ENCODE assay signal across 9 cellular contexts in genomic region chr1:198932351-198932991, GRCh38.
DNase-seq lines count a peak whose midpoint lies in the region; ATAC-seq and TF ChIP-seq lines count a peak whose summit lies in the region.
"Had no signal": no experiment of that assay in that cellular context is flagged by ENCODE, and none has a peak within 500 bp of the region (broad histone marks: within the 10 kb centered on the region; RNA-seq: fewer than 3 reads in every experiment).

No MANE protein-coding gene starts in this region.

- H3K4me3 Mint-ChIP-seq in CD4-positive, alpha-beta T cell = peak overlapping the region; percentile 84
- peak overlapping the region; percentile 87 for H3K4me3 Mint-ChIP-seq in activated T-helper 2 cell treated with anti-CD3 and anti-CD28 coated beads, Interferon-gamma antibody, Interleukin-2, Interleukin-4, amounts not matched to agents 10 μg/mL and 5 μg/mL and 100 μg/mL, durations not matched to agents 14 hours and 24 hours and 36 hours (ENCODE audit: low read depth)
- no peak overlapping the region for H3K4me3 Mint-ChIP-seq in Caco-2 (ENCODE audit: unreplicated experiment)

- H3K4me1 ChIP-seq in left lung (peaks cover 14 to 78% of the 10 kb centered on the region in 2 donors), Caco-2 (peaks cover 42% of the 10 kb centered on the region)

- H3K9me3 ChIP-seq in CD4-positive, alpha-beta T cell (ENCODE audit: control insufficient read depth, low read length) = no peaks in the 10 kb centered on the region
- H3K9me3 ChIP-seq in left lung (no peaks in the 10 kb centered on the region), Caco-2 (no peaks in the 10 kb centered on the region)

- intact Hi-C loops in CD4-positive, alpha-beta T cell (cut with DNase I, micrococcal nuclease) = loop anchor here in 1 of 2 experiments (2.0 to 10.0 kb wide), 2 partner anchors 14 to 768 kb away; no protein-coding TSS in a partner anchor
- intact Hi-C loops in activated T-helper 2 cell treated with anti-CD3 and anti-CD28 coated beads, Interferon-gamma antibody, Interleukin-2, Interleukin-4, amounts not matched to agents 10 μg/mL and 5 μg/mL and 100 μg/mL, durations not matched to agents 14 hours and 24 hours and 36 hours (cut with micrococcal nuclease) = loop anchor here (5.0 kb wide), 3 partner anchors 250 to 280 kb away; no protein-coding TSS in a partner anchor
- intact Hi-C loops in left lung (cut with DNase I) (no loop called here), Caco-2 (cut with micrococcal nuclease; ENCODE audit: unreplicated experiment) (loop anchor here (10.0 kb wide), 1 partner anchor 1092 kb away; the partner anchor contains the start of gene NR5A2)

- peaks cover 4% of the 10 kb centered on the region for H3K36me3 Mint-ChIP-seq in CD4-positive, alpha-beta T cell (ENCODE audit: low read depth)
- H3K36me3 Mint-ChIP-seq in activated T-helper 2 cell treated with anti-CD3 and anti-CD28 coated beads, Interferon-gamma antibody, Interleukin-2, Interleukin-4, amounts not matched to agents 10 μg/mL and 5 μg/mL and 100 μg/mL, durations not matched to agents 14 hours and 24 hours and 36 hours (ENCODE audit: low read depth) = peaks cover 11% of the 10 kb centered on the region
- H3K36me3 Mint-ChIP-seq in Caco-2 (ENCODE audit: insufficient read depth, unreplicated experiment) = peaks cover 6% of the 10 kb centered on the region

- no peak overlapping the region for H3K27ac ChIP-seq in CD4-positive, alpha-beta T cell (ENCODE audit: low read depth, low read length)
- peak overlapping the region; percentile 81 to 84 for H3K27ac ChIP-seq in left lung

- H3K36me3 ChIP-seq in left lung (no peaks in the 10 kb centered on the region), Caco-2 (ENCODE audit: control insufficient read depth, insufficient read depth, low read length) (no peaks in the 10 kb centered on the region)

- H3K4me3 ChIP-seq in Jurkat, Clone E6-1 (ENCODE audit: low read length) = peak overlapping the region; percentile 73
- H3K4me3 ChIP-seq in left lung (peak overlapping the region in 1 of 2 donors; percentile 58), Caco-2 (ENCODE audit: low read depth, low read length) (no peak overlapping the region)

- H3K27me3 ChIP-seq in CD4-positive, alpha-beta T cell (ENCODE audit: control insufficient read depth, insufficient read depth, low read length) = no peaks in the 10 kb centered on the region
- H3K27me3 ChIP-seq in left lung (no peaks in the 10 kb centered on the region), Caco-2 (replicated peaks; ENCODE audit: control insufficient read depth, insufficient read depth, low read length) (no peaks in the 10 kb centered on the region)

- POLR2A ChIA-PET in CD4-positive, alpha-beta T cell (lab: Charles Lee) = interaction anchor here (0.6 to 6.0 kb wide), 3 partner anchors 13 to 301 kb away, joined by 3 to 53 read pairs (median 4); no protein-coding TSS in a partner anchor
- POLR2A ChIA-PET in Caco-2 (lab: Charles Lee) = no interaction called here

- CTCF ChIA-PET in CD4-positive, alpha-beta T cell (lab: Charles Lee) = no interaction called here
- CTCF ChIA-PET in Caco-2 (lab: Charles Lee) = no interaction called here

- H3K27me3 Mint-ChIP-seq in CD4-positive, alpha-beta T cell = no peaks in the 10 kb centered on the region
- no peaks in the 10 kb centered on the region for H3K27me3 Mint-ChIP-seq in activated T-helper 2 cell treated with anti-CD3 and anti-CD28 coated beads, Interferon-gamma antibody, Interleukin-2, Interleukin-4, amounts not matched to agents 10 μg/mL and 5 μg/mL and 100 μg/mL, durations not matched to agents 14 hours and 24 hours and 36 hours (ENCODE audit: low read depth)
- H3K27me3 Mint-ChIP-seq in Caco-2 (ENCODE audit: insufficient read depth, unreplicated experiment) = no peaks in the 10 kb centered on the region

- no peak for ATAC-seq in CD4-positive, alpha-beta T cell (ENCODE audit: poor library complexity)
- ATAC-seq in left lung = no peak
- no peak for ATAC-seq in HG03135 (IDR thresholded peaks at IDR 0.05; ENCODE audit: unreplicated experiment)
- no peak for ATAC-seq in HG03460 (IDR thresholded peaks at IDR 0.05; ENCODE audit: unreplicated experiment)

- H3K9me3 Mint-ChIP-seq in CD4-positive, alpha-beta T cell = no peaks in the 10 kb centered on the region
- H3K9me3 Mint-ChIP-seq in activated T-helper 2 cell treated with anti-CD3 and anti-CD28 coated beads, Interferon-gamma antibody, Interleukin-2, Interleukin-4, amounts not matched to agents 10 μg/mL and 5 μg/mL and 100 μg/mL, durations not matched to agents 14 hours and 24 hours and 36 hours = no peaks in the 10 kb centered on the region
- no peaks in the 10 kb centered on the region for H3K9me3 Mint-ChIP-seq in Caco-2 (ENCODE audit: unreplicated experiment)

- BruUV-seq in Caco-2 (replicated peaks; lab: Mats Ljungman, UMichigan) = no TSS peak

- H3K27ac Mint-ChIP-seq in CD4-positive, alpha-beta T cell = peak overlapping the region; percentile 87
- peak overlapping the region; percentile 87 for H3K27ac Mint-ChIP-seq in activated T-helper 2 cell treated with anti-CD3 and anti-CD28 coated beads, Interferon-gamma antibody, Interleukin-2, Interleukin-4, amounts not matched to agents 10 μg/mL and 5 μg/mL and 100 μg/mL, durations not matched to agents 14 hours and 24 hours and 36 hours
- no peak overlapping the region for H3K27ac Mint-ChIP-seq in Caco-2 (ENCODE audit: unreplicated experiment)

- no peak for DNase-seq in CD4-positive, alpha-beta T cell
- peak; percentile 52 for DNase-seq in Jurkat, Clone E6-1 (ENCODE audit: low read depth, low spot score)
- no peak for DNase-seq in activated T-helper 2 cell treated with anti-CD3 and anti-CD28 coated beads, Interferon-gamma antibody, Interleukin-2, Interleukin-4, amounts not matched to agents 10 μg/mL and 5 μg/mL and 100 μg/mL, durations not matched to agents 14 hours and 24 hours and 36 hours (ENCODE audit: low spot score)
- DNase-seq in left lung (no peak), Caco-2 (no peak)
- DNase-seq in activated effector memory CD4-positive, alpha-beta T cell treated with anti-CD3 and anti-CD28 coated beads, Interleukin-2, amount 50 U/mL, for 16 hours = no peak
- DNase-seq: NCI-H1105 treated with DMSO at 0.1 percent for 48 hours had no signal

- no peak for TF ChIP-seq CTCF in CD4-positive, alpha-beta T cell (IDR thresholded peaks at IDR 0.05)
- no peak for TF ChIP-seq CTCF in left lung (IDR thresholded peaks at IDR 0.05)
- no peak for TF ChIP-seq CTCF in Caco-2 (IDR thresholded peaks at IDR 0.05; ENCODE audit: insufficient read depth in 1 of 2, low read depth in 1 of 2, low read length in 1 of 2, severe bottlenecking in 1 of 2, unreplicated experiment in 1 of 2)

- peaks cover 46% of the 10 kb centered on the region for H3K4me1 Mint-ChIP-seq in CD4-positive, alpha-beta T cell (ENCODE audit: low read depth)
- H3K4me1 Mint-ChIP-seq in activated T-helper 2 cell treated with anti-CD3 and anti-CD28 coated beads, Interferon-gamma antibody, Interleukin-2, Interleukin-4, amounts not matched to agents 10 μg/mL and 5 μg/mL and 100 μg/mL, durations not matched to agents 14 hours and 24 hours and 36 hours (ENCODE audit: low read depth) = peaks cover 38% of the 10 kb centered on the region
- peaks cover 17% of the 10 kb centered on the region for H3K4me1 Mint-ChIP-seq in Caco-2 (ENCODE audit: low read depth, unreplicated experiment)

Comparison
In these comparisons a context has a peak if more than half of its experiments do, and no peak if none do; other contexts are left out.
1. intact Hi-C loops: an anchor here in activated T-helper 2 cell treated with anti-CD3 and anti-CD28 coated beads, Interferon-gamma antibody, Interleukin-2, Interleukin-4, amounts not matched to agents 10 μg/mL and 5 μg/mL and 100 μg/mL, durations not matched to agents 14 hours and 24 hours and 36 hours (5.0 kb wide) and Caco-2 (10.0 kb wide); none called in left lung.